Comparison of ENCODE assay signal across 1 cellular context in the genomic region with DNA sequence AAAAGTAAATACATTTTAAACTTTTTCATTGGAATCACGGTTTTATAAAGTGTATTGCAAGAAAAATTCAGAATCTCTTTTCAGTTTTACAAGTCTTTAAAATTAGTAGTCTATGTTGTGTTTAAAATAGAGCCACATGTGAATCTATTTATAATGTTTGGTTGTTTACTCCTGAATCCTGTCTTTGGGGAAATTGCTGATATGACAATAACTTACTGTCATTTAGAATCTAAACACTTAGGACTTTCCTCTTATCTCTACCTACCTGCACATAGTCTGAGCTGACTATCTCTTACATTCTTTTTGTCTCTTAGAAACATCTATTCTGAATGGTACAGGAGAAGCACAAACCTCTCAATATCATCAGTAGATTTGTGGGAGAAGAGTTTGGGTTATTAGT.
TF ChIP-seq lines count a peak whose summit lies in the region.

No MANE protein-coding gene starts in this region.

TF ChIP-seq in HepG2, 621 proteins besides CTCF, POLR2A, EP300 and RAD21:
- TF ChIP-seq MAFF (IDR thresholded peaks at IDR 0.05; ENCODE audit: low read depth, low read length), result peak; percentile 95
- peak; percentile 94 to 97 for TF ChIP-seq MAFK (conservative IDR thresholded peaks at IDR 0.05 in 1 of 2, IDR thresholded peaks at IDR 0.05 in 1 of 2; ENCODE audit: low read length in 2 of 2)
- no peak for TF ChIP-seq NFKB2 (CRISPR knock-in tag; IDR thresholded peaks at IDR 0.05; ENCODE audit: borderline replicate concordance)
- TF ChIP-seq, protein P1, sequence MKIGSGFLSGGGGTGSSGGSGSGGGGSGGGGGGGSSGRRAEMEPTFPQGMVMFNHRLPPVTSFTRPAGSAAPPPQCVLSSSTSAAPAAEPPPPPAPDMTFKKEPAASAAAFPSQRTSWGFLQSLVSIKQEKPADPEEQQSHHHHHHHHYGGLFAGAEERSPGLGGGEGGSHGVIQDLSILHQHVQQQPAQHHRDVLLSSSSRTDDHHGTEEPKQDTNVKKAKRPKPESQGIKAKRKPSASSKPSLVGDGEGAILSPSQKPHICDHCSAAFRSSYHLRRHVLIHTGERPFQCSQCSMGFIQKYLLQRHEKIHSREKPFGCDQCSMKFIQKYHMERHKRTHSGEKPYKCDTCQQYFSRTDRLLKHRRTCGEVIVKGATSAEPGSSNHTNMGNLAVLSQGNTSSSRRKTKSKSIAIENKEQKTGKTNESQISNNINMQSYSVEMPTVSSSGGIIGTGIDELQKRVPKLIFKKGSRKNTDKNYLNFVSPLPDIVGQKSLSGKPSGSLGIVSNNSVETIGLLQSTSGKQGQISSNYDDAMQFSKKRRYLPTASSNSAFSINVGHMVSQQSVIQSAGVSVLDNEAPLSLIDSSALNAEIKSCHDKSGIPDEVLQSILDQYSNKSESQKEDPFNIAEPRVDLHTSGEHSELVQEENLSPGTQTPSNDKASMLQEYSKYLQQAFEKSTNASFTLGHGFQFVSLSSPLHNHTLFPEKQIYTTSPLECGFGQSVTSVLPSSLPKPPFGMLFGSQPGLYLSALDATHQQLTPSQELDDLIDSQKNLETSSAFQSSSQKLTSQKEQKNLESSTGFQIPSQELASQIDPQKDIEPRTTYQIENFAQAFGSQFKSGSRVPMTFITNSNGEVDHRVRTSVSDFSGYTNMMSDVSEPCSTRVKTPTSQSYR (CRISPR knock-in tag; IDR thresholded peaks at IDR 0.05; ENCODE audit: borderline replicate concordance), result no peak
- TF ChIP-seq ZNF326 (CRISPR knock-in tag; IDR thresholded peaks at IDR 0.05; ENCODE audit: borderline replicate concordance), result no peak
- no peak for TF ChIP-seq SMAD3 (CRISPR knock-in tag; IDR thresholded peaks at IDR 0.05)
